12 cellular contexts compared by ENCODE assay signal in the genomic region with DNA sequence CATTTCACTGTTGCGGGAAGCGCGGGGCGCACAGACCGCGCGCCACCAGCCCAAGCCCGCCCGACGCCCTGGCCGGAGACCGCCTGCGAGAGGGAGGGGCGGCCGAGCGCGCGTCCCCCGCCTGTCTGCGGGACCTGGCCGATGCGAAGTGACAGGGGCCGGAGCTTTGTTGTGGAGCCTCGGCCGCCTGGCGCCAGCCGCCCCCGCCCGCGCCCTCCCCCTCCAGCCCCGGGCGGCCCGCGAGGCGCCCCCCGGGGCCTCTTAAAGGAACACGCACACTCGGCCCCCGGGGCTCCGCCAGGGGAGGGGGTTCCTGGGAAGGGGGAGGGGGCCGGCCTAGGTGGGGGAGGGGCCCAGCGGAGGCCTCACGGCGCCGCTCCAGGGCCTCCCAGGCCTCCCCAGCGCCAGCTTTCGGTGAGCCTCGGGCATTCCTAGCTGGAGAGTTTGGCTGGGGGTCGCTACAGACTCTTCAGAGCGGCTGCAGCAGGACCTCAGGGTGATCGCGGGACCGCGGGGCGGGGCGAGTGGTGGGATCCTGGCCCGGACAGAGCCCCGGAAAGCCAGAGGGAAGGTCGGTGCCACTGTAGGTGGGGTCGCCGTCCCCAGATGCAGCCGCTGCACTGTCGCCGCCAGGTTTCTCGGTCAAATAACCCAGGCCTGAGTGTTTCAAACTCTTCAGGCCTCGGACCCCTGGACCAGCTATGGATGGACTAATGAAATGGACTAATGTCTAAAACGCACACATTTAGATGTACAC. TPM values are rescaled to one million over a fixed set of nuclear protein-coding genes. Genes with fewer than 3 reads are reported as not detected.
DNase-seq lines count a peak whose midpoint lies in the region; ATAC-seq, FAIRE-seq and TF ChIP-seq lines count a peak whose summit lies in the region.
"Had no signal": no experiment of that assay in that cellular context is flagged by ENCODE, and none has a peak within 500 bp of the region (broad histone marks: within the 10 kb centered on the region; RNA-seq: fewer than 3 reads in every experiment).

No MANE protein-coding gene starts in this region.

- TF ChIP-seq CTCF in astrocyte of the spinal cord (IDR thresholded peaks at IDR 0.05; ENCODE audit: low read depth, low read length) (no peak), smooth muscle cell (IDR thresholded peaks at IDR 0.05; ENCODE audit: borderline replicate concordance, insufficient read depth, poor library complexity, severe bottlenecking) (no peak)

- FAIRE-seq in HTR-8/SVneo (lab: Jason Lieb, UNC): peak; percentile 63
- FAIRE-seq: endometrium had no signal

- H2AFZ ChIP-seq in smooth muscle cell (ENCODE audit: low read depth): no peak overlapping the region

- no peaks in the 10 kb centered on the region for H3K9me3 ChIP-seq in smooth muscle cell (replicated peaks; ENCODE audit: low read depth)

- peak overlapping the region; percentile 62 for H3K27ac ChIP-seq in smooth muscle cell (ENCODE audit: low read depth)

- no peaks in the 10 kb centered on the region for H3K36me3 ChIP-seq in smooth muscle cell (ENCODE audit: low read depth)

- no peak for ATAC-seq in GM21447 (IDR thresholded peaks at IDR 0.05; ENCODE audit: unreplicated experiment)

- peaks cover 26% of the 10 kb centered on the region for H4K20me1 ChIP-seq in smooth muscle cell (ENCODE audit: low read depth)

- no peaks in the 10 kb centered on the region for H3F3A ChIP-seq in smooth muscle cell (ENCODE audit: low read depth)

- peaks cover 39% of the 10 kb centered on the region for H3K4me1 ChIP-seq in smooth muscle cell (ENCODE audit: low read depth)

- WGBS in smooth muscle cell (ENCODE audit: low lambda C conversion rate): 2% methylated on average over 19 of the region's 67 CpGs

- DNase-seq in HTR-8/SVneo (ENCODE audit: insufficient read length, low spot score): no peak
- DNase-seq in astrocyte of the spinal cord (ENCODE audit: low read depth, low spot score): no peak
- peak; percentile 83 for DNase-seq in islet precursor cell
- DNase-seq in smooth muscle cell (lab: John Stamatoyannopoulos, UW; ENCODE audit: unreplicated experiment): no peak
- no peak for DNase-seq in head of caudate nucleus
- DNase-seq in activated CD4-positive, CD25-positive, alpha-beta regulatory T cell treated with anti-CD3 and anti-CD28 coated beads, Interleukin-2, amount 50 U/mL, for 72 hours: no peak
- DNase-seq in NCI-H510A treated with DMSO at 0.1 percent for 48 hours (lab: John Stamatoyannopoulos, UW): no peak
- DNase-seq: activated CD4-positive, alpha-beta T cell treated with anti-CD3 and anti-CD28 coated beads for 48 hours; NCI-H187; stimulated activated CD4-positive, alpha-beta T cell treated with anti-CD3 and anti-CD28 coated beads, Interleukin-2, amount 100 ng/mL, for 24 hours had no signal

- H3K27me3 ChIP-seq in smooth muscle cell (ENCODE audit: low read depth): peaks cover 16% of the 10 kb centered on the region

- intact Hi-C loops in head of caudate nucleus (cut with DNase I): loop anchor here (10.0 kb wide), 2 partner anchors 382 to 652 kb away; no protein-coding TSS in a partner anchor

- in situ Hi-C loops in astrocyte of the spinal cord (cut with HindIII; ENCODE audit: low sequenced_read_pairs): no loop called here

- H3K4me2 ChIP-seq in smooth muscle cell: peak overlapping the region; percentile 97

- peak overlapping the region; percentile 19 for H3K9ac ChIP-seq in smooth muscle cell (ENCODE audit: low read depth)

- H3K79me2 ChIP-seq in smooth muscle cell (ENCODE audit: low read depth): peaks cover 53% of the 10 kb centered on the region

- H3K4me3 ChIP-seq in astrocyte of the spinal cord (ENCODE audit: low read depth, low read length): peak overlapping the region; percentile 7
- H3K4me3 ChIP-seq in smooth muscle cell: peak overlapping the region; percentile 77

RNA-seq across cellular contexts. Expression of gene TBX2, which starts 2.4 kb away (rescaled TPM):
- total RNA-seq in smooth muscle cell: 40.0 and 46.7 TPM in 2 replicates
- polyA plus RNA-seq in smooth muscle cell: 96.5 and 146 TPM in 2 replicates

RNA-seq across cellular contexts. Expression of gene TBX4, which starts 55.0 kb away (rescaled TPM):
- total RNA-seq in smooth muscle cell: 14.1 and 15.4 TPM in 2 replicates
- polyA plus RNA-seq in smooth muscle cell: 14.6 and 22.7 TPM in 2 replicates
